8 cellular contexts compared by ENCODE assay signal in genomic region chr4:145179861-145180297, GRCh38. TPM values are rescaled to one million over a fixed set of nuclear protein-coding genes. Genes with fewer than 3 reads are reported as not detected.
DNase-seq lines count a peak whose midpoint lies in the region; ATAC-seq, FAIRE-seq and TF ChIP-seq lines count a peak whose summit lies in the region.
"Not testable (repeated sequence)": the region's sequence is repeated elsewhere in the genome, so short reads cannot be mapped to it uniquely, and the experiment has no call there.

No MANE protein-coding gene starts in this region.

- peak overlapping the region; percentile 96 for H3K4me2 ChIP-seq in astrocyte (ENCODE audit: low read length)

- DNase-seq in SJCRH30: peak; percentile 38 to 45
- DNase-seq in astrocyte (ENCODE audit: low read depth): peak; percentile 22
- peak in 2 of 9 donors; percentile 47 to 51 for DNase-seq in naive thymus-derived CD4-positive, alpha-beta T cell

- peak overlapping the region; percentile 64 for H2AFZ ChIP-seq in astrocyte (ENCODE audit: low read depth, low read length)

- ATAC-seq in GM21529 (IDR thresholded peaks at IDR 0.05; ENCODE audit: unreplicated experiment) (peak; percentile 19), HG03565 (IDR thresholded peaks at IDR 0.05; ENCODE audit: unreplicated experiment) (peak; percentile 4), gastroesophageal sphincter (peak; percentile 34)
- ATAC-seq in naive thymus-derived CD4-positive, alpha-beta T cell: peak; percentile 27

- not testable (repeated sequence) for H3K27me3 ChIP-seq in SJCRH30; astrocyte (ENCODE audit: insufficient read depth, low read length); gastroesophageal sphincter; naive thymus-derived CD4-positive, alpha-beta T cell (ENCODE audit: control insufficient read depth in 2 of 2, insufficient read depth in 2 of 2, low read length in 2 of 2); thymus (ENCODE audit: control insufficient read depth, insufficient read depth)

- H3K4me1 ChIP-seq in ES-I3 (ENCODE audit: insufficient read depth, low read length) (peaks cover 12% of the 10 kb centered on the region; the same call in 1 of the 2 replicates), astrocyte (ENCODE audit: insufficient read depth, low read length) (peaks cover 16% of the 10 kb centered on the region), gastroesophageal sphincter (peaks cover 6 to 46% (median 13%) of the 10 kb centered on the region in 3 donors), thymus (ENCODE audit: control insufficient read depth, insufficient read depth, low read length) (peaks cover 13% of the 10 kb centered on the region)
- H3K4me1 ChIP-seq in SJCRH30: not testable (repeated sequence)
- peaks cover 27 to 37% of the 10 kb centered on the region in 2 donors for H3K4me1 ChIP-seq in naive thymus-derived CD4-positive, alpha-beta T cell (ENCODE audit: control insufficient read depth in 2 of 2, insufficient read depth in 2 of 2, low read length in 2 of 2)

- peak overlapping the region; percentile 66 for H3K27ac Mint-ChIP-seq in astrocyte (ENCODE audit: unreplicated experiment)
- peak overlapping the region; percentile 59 to 98 (median 92) for H3K27ac Mint-ChIP-seq in naive thymus-derived CD4-positive, alpha-beta T cell

- H3K4me3 Mint-ChIP-seq in astrocyte (ENCODE audit: unreplicated experiment): peak overlapping the region; percentile 97
- H3K4me3 Mint-ChIP-seq in naive thymus-derived CD4-positive, alpha-beta T cell: peak overlapping the region; percentile 80 to 98 (median 97)

- H3K79me2 ChIP-seq in astrocyte (ENCODE audit: insufficient read depth, low read length): peaks cover 50% of the 10 kb centered on the region

- TF ChIP-seq EP300 in gastroesophageal sphincter (IDR thresholded peaks at IDR 0.05): not testable (repeated sequence)

- POLR2A ChIA-PET in naive thymus-derived CD4-positive, alpha-beta T cell (lab: Charles Lee): interaction anchor here (0.8 to 3.4 kb wide), 5 partner anchors 10 to 993 kb away, joined by 3 to 25 read pairs (median 5); partner anchors contain the start of genes ABCE1 and ANAPC10

- TF ChIP-seq CTCF in astrocyte (IDR thresholded peaks at IDR 0.05; ENCODE audit: insufficient read depth, low read depth, low read length): not testable (repeated sequence)
- peak in 1 of 4 experiments; percentile 7 for TF ChIP-seq CTCF in gastroesophageal sphincter (IDR thresholded peaks at IDR 0.05)

- H4K20me1 ChIP-seq in astrocyte (ENCODE audit: insufficient read depth, low read length): peaks cover 30% of the 10 kb centered on the region

- H3K4me1 Mint-ChIP-seq in astrocyte (ENCODE audit: low read depth, unreplicated experiment): peaks cover 17% of the 10 kb centered on the region
- H3K4me1 Mint-ChIP-seq in naive thymus-derived CD4-positive, alpha-beta T cell: peaks cover 25 to 40% (median 36%) of the 10 kb centered on the region in 7 donors

- H3K9me3 Mint-ChIP-seq in astrocyte (ENCODE audit: unreplicated experiment); naive thymus-derived CD4-positive, alpha-beta T cell: not testable (repeated sequence)

- CTCF ChIA-PET in naive thymus-derived CD4-positive, alpha-beta T cell (lab: Charles Lee): interaction anchor here (1.2 kb wide), 1 partner anchor 81 kb away, joined by 3 read pairs; the partner anchor contains the start of gene ABCE1

- not testable (repeated sequence) for H3K36me3 ChIP-seq in ES-I3 (ENCODE audit: insufficient read depth, low read length); SJCRH30; astrocyte (ENCODE audit: insufficient read depth, low read length); gastroesophageal sphincter; naive thymus-derived CD4-positive, alpha-beta T cell (ENCODE audit: control insufficient read depth in 2 of 3, insufficient read depth in 3 of 3, low read length in 3 of 3); thymus (ENCODE audit: control insufficient read depth, insufficient read depth)

- H3K4me3 ChIP-seq in SJCRH30 (peak overlapping the region; percentile 88), astrocyte (ENCODE audit: insufficient read depth, low read depth, low read length) (peak overlapping the region; percentile 99), gastroesophageal sphincter (peak overlapping the region; percentile 57 to 76), thymus (ENCODE audit: low read length) (peak overlapping the region; percentile 54)
- peak overlapping the region; percentile 81 for H3K4me3 ChIP-seq in naive thymus-derived CD4-positive, alpha-beta T cell (ENCODE audit: low read length)

- intact Hi-C loops in naive thymus-derived CD4-positive, alpha-beta T cell (cut with micrococcal nuclease): loop anchor here (1.0 to 10.0 kb wide), 18 partner anchors 23 to 1993 kb away; partner anchors contain the start of genes ABCE1 (in 2 of the 2), ANAPC10 (in 2 of the 2), LSM6 (in 2 of the 2) and MMAA (in 2 of the 2)

- TF ChIP-seq POLR2A in gastroesophageal sphincter (IDR thresholded peaks at IDR 0.05): not testable (repeated sequence)

- H3K27ac ChIP-seq in SJCRH30: peak overlapping the region; percentile 81
- H3K27ac ChIP-seq in astrocyte (ENCODE audit: low read depth, low read length): peak overlapping the region; percentile 94
- H3K27ac ChIP-seq in gastroesophageal sphincter: peak overlapping the region; percentile 91 to 98 (median 94)
- H3K27ac ChIP-seq in naive thymus-derived CD4-positive, alpha-beta T cell (ENCODE audit: low read depth, low read length): peak overlapping the region; percentile 96
- H3K27ac ChIP-seq in thymus (ENCODE audit: low read depth): peak overlapping the region; percentile 99

- not testable (repeated sequence) for H3K27me3 Mint-ChIP-seq in astrocyte (ENCODE audit: low read depth, unreplicated experiment); naive thymus-derived CD4-positive, alpha-beta T cell

- not testable (repeated sequence) for H3K9me3 ChIP-seq in ES-I3 (ENCODE audit: control insufficient read depth, insufficient read depth, low read length); SJCRH30 (replicated peaks); astrocyte (ENCODE audit: insufficient read depth, low read depth, low read length); gastroesophageal sphincter; naive thymus-derived CD4-positive, alpha-beta T cell (ENCODE audit: control insufficient read depth in 2 of 3, low read length in 3 of 3); thymus (ENCODE audit: control insufficient read depth)

- no CpG with 5 or more reads among the region's 57 CpGs for WGBS in gastroesophageal sphincter (ENCODE audit: low coverage in 1 of 2), 2 donors
- WGBS in thymus: under 1% methylated on average over 57 of the region's 57 CpGs

- not testable (repeated sequence) for FAIRE-seq in astrocyte (lab: Jason Lieb, UNC)

- H3K36me3 Mint-ChIP-seq in astrocyte (ENCODE audit: low read depth, unreplicated experiment); naive thymus-derived CD4-positive, alpha-beta T cell: not testable (repeated sequence)

- H3K9ac ChIP-seq in ES-I3 (ENCODE audit: low read depth, low read length) (peak overlapping the region; percentile 75), astrocyte (ENCODE audit: low read length) (peak overlapping the region; percentile 96)

RNA-seq across cellular contexts. Expression of gene OTUD4, which starts 0.5 kb away (rescaled TPM):
- total RNA-seq in SJCRH30 (2014; rRNA removed; shearing (Covaris generic)): 23.8 and 30.8 TPM in 2 replicates
- total RNA-seq in astrocyte (41.9 and 47.4 TPM in 2 replicates), gastroesophageal sphincter (10 to 100 TPM; 27.3 to 53.1 (median 39.1) TPM)
- total RNA-seq in naive thymus-derived CD4-positive, alpha-beta T cell: 10 to 100 TPM; 49.2 to 65.4 (median 59.9) TPM
- 10 to 100 TPM; 15.0 to 18.3 TPM for polyA plus RNA-seq in naive thymus-derived CD4-positive, alpha-beta T cell
- 18.8 TPM for polyA plus RNA-seq in thymus
